Comparison of ENCODE assay signal across 8 cellular contexts in the genomic region with DNA sequence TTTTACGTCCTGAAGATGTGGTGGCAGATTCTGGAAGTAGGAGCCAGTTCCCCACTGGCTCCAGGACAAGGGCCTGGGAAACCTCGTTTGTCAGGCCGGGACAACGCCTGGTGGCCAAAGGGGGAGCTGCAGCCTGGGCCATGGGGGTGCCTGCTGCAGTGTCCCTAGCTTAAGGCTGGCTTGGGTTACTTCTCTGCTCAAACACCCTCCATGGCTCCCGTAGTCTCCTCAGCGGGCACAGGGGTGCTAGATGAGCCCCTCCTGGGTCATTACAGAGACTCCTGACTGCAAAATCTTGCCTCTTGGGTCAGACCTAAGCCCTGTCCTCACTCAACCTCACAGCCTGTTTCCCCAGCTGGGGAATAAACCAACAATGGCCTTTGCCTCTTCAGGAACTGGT. TPM values are rescaled to one million over a fixed set of nuclear protein-coding genes. Genes with fewer than 3 reads are reported as not detected.
DNase-seq lines count a peak whose midpoint lies in the region; ATAC-seq, FAIRE-seq and TF ChIP-seq lines count a peak whose summit lies in the region.

No MANE protein-coding gene starts in this region.

- no TSS peak for BruUV-seq in GM12878 (replicated peaks; lab: Mats Ljungman, UMichigan)

- no peak overlapping the region for H2AFZ ChIP-seq in GM12878 (ENCODE audit: control insufficient read depth, low read depth, low read length)

- RAD21 ChIA-PET in GM12878 (lab: Charles Lee; ENCODE audit: unreplicated experiment), result interaction anchor here (1.2 to 3.1 kb wide), 2 partner anchors 20 to 91 kb away, joined by 4 to 18 read pairs; no protein-coding TSS in a partner anchor

- WGBS in GM12878 (ENCODE audit: insufficient coverage, insufficient replicate concordance, low lambda C conversion rate, missing lambda C conversion rate), result 21% methylated on average over 6 of the region's 6 CpGs

- no peaks in the 10 kb centered on the region for H3K79me2 ChIP-seq in GM12878 (ENCODE audit: control insufficient read depth, insufficient read depth, low read length)

- no peak overlapping the region for H3K9ac ChIP-seq in GM12878 (ENCODE audit: control insufficient read depth, insufficient read depth, low read length)

- TF ChIP-seq CTCF in GM12878 (IDR thresholded peaks at IDR 0.05 in 2 of 3, conservative IDR thresholded peaks at IDR 0.05 in 1 of 3; ENCODE audit: control insufficient read depth in 2 of 3, extremely low read depth in 1 of 3, insufficient read depth in 1 of 3, low read depth in 3 of 3, low read length in 3 of 3), result peak; percentile 49 to 83 (median 56)

- TF ChIP-seq EP300 in GM12878 (IDR thresholded peaks at IDR 0.05; ENCODE audit: borderline replicate concordance in 1 of 2, control insufficient read depth in 1 of 2, low read depth in 2 of 2, low read length in 2 of 2), result no peak

- TF ChIP-seq POLR2A in GM12878 (IDR thresholded peaks at IDR 0.05; ENCODE audit: low read depth, low read length), result no peak

- peak; percentile 75 for ATAC-seq in GM12878
- ATAC-seq in naive thymus-derived CD4-positive, alpha-beta T cell, result peak; percentile 48

- no peaks in the 10 kb centered on the region for H4K20me1 ChIP-seq in GM12878 (ENCODE audit: control insufficient read depth, insufficient read depth)

- no peaks in the 10 kb centered on the region for H3K27me3 ChIP-seq in GM12878 (replicated peaks in 1 of 2; ENCODE audit: control insufficient read depth in 2 of 2, insufficient read depth in 2 of 2, low read length in 1 of 2)
- no peaks in the 10 kb centered on the region for H3K27me3 ChIP-seq in naive thymus-derived CD4-positive, alpha-beta T cell (ENCODE audit: control insufficient read depth in 2 of 2, insufficient read depth in 2 of 2, low read length in 2 of 2)

- H3K4me1 Mint-ChIP-seq in naive thymus-derived CD4-positive, alpha-beta T cell, result peaks cover 0 to 8% (median 3%) of the 10 kb centered on the region in 7 donors
- no peaks in the 10 kb centered on the region for H3K4me1 Mint-ChIP-seq in activated T-helper 1 cell treated with anti-CD3 and anti-CD28 coated beads, Interleukin-12 subunit alpha, Interleukin-12 subunit beta, Interleukin-2, Interleukin-4 antibody, amounts not matched to agents 30 ng/mL and 10 ng/mL and 1 ng/mL, durations not matched to agents 14 hours and 24 hours and 36 hours (ENCODE audit: low read depth)

- peaks cover 0 to 1% (median 0%) of the 10 kb centered on the region in 5 donors for H3K36me3 Mint-ChIP-seq in naive thymus-derived CD4-positive, alpha-beta T cell
- H3K36me3 Mint-ChIP-seq in activated T-helper 1 cell treated with anti-CD3 and anti-CD28 coated beads, Interleukin-12 subunit alpha, Interleukin-12 subunit beta, Interleukin-2, Interleukin-4 antibody, amounts not matched to agents 30 ng/mL and 10 ng/mL and 1 ng/mL, durations not matched to agents 14 hours and 24 hours and 36 hours (ENCODE audit: low read depth), result no peaks in the 10 kb centered on the region

- no peaks in the 10 kb centered on the region for H3K27me3 Mint-ChIP-seq in naive thymus-derived CD4-positive, alpha-beta T cell
- no peaks in the 10 kb centered on the region for H3K27me3 Mint-ChIP-seq in activated T-helper 1 cell treated with anti-CD3 and anti-CD28 coated beads, Interleukin-12 subunit alpha, Interleukin-12 subunit beta, Interleukin-2, Interleukin-4 antibody, amounts not matched to agents 30 ng/mL and 10 ng/mL and 1 ng/mL, durations not matched to agents 14 hours and 24 hours and 36 hours (ENCODE audit: insufficient read depth)

- H3K36me3 ChIP-seq in GM12878 (ENCODE audit: control insufficient read depth in 2 of 2, insufficient read depth in 2 of 2, low read length in 1 of 2), result no peaks in the 10 kb centered on the region
- H3K36me3 ChIP-seq in naive thymus-derived CD4-positive, alpha-beta T cell (ENCODE audit: control insufficient read depth in 2 of 3, insufficient read depth in 3 of 3, low read length in 3 of 3), result no peaks in the 10 kb centered on the region

- in situ Hi-C loops in GM12878 (cut with MboI), result no loop called here
- in situ Hi-C loops in KBM-7 (cut with MboI; ENCODE audit: low pct_unique_long_range_greater_than_20kb, low sequenced_read_pairs), result no loop called here

- POLR2A ChIA-PET in GM12878 (lab: Charles Lee), result interaction anchor here (1.1 kb wide), 1 partner anchor 9 kb away, joined by 3 read pairs; no protein-coding TSS in a partner anchor
- POLR2A ChIA-PET in naive thymus-derived CD4-positive, alpha-beta T cell (lab: Charles Lee), result interaction anchor here (1.7 to 1.9 kb wide), 2 partner anchors 46 to 74 kb away, joined by 4 to 5 read pairs; no protein-coding TSS in a partner anchor

- H3K4me3 Mint-ChIP-seq in naive thymus-derived CD4-positive, alpha-beta T cell, result no peak overlapping the region
- H3K4me3 Mint-ChIP-seq in activated T-helper 1 cell treated with anti-CD3 and anti-CD28 coated beads, Interleukin-12 subunit alpha, Interleukin-12 subunit beta, Interleukin-2, Interleukin-4 antibody, amounts not matched to agents 30 ng/mL and 10 ng/mL and 1 ng/mL, durations not matched to agents 14 hours and 24 hours and 36 hours, result no peak overlapping the region

- intact Hi-C loops in GM12878 (cut with micrococcal nuclease; ENCODE audit: unreplicated experiment), result no loop called here
- intact Hi-C loops in naive thymus-derived CD4-positive, alpha-beta T cell (cut with micrococcal nuclease), result loop anchor here in 1 of 2 donors (5.0 kb wide), 1 partner anchor 44 kb away; no protein-coding TSS in a partner anchor
- intact Hi-C loops in activated T-helper 1 cell treated with anti-CD3 and anti-CD28 coated beads, Interleukin-12 subunit alpha, Interleukin-12 subunit beta, Interleukin-2, Interleukin-4 antibody, amounts not matched to agents 30 ng/mL and 10 ng/mL and 1 ng/mL, durations not matched to agents 14 hours and 24 hours and 36 hours (cut with micrococcal nuclease), result no loop called here

- no peak for FAIRE-seq in GM12878 (lab: Jason Lieb, UNC)

- SMC1A ChIA-PET in GM12878 (lab: Charles Lee; ENCODE audit: uncharacterized antibody, unreplicated experiment), result no interaction called here

- CTCF ChIA-PET in GM12878 (lab: Yijun Ruan, JAX), result interaction anchor here (0.9 to 7.2 kb wide), 11 partner anchors 14 to 109 kb away, joined by 3 to 50 read pairs (median 5); no protein-coding TSS in a partner anchor
- CTCF ChIA-PET in naive thymus-derived CD4-positive, alpha-beta T cell (lab: Charles Lee), result interaction anchor here (0.8 to 4.0 kb wide), 5 partner anchors 21 to 92 kb away, joined by 3 to 24 read pairs (median 5); no protein-coding TSS in a partner anchor

- H3K9me3 Mint-ChIP-seq in naive thymus-derived CD4-positive, alpha-beta T cell, result no peaks in the 10 kb centered on the region
- H3K9me3 Mint-ChIP-seq in activated T-helper 1 cell treated with anti-CD3 and anti-CD28 coated beads, Interleukin-12 subunit alpha, Interleukin-12 subunit beta, Interleukin-2, Interleukin-4 antibody, amounts not matched to agents 30 ng/mL and 10 ng/mL and 1 ng/mL, durations not matched to agents 14 hours and 24 hours and 36 hours, result peaks cover 3% of the 10 kb centered on the region

- no peak overlapping the region for H3K27ac ChIP-seq in GM12878 (ENCODE audit: control insufficient read depth, insufficient read depth)
- no peak overlapping the region for H3K27ac ChIP-seq in naive thymus-derived CD4-positive, alpha-beta T cell (ENCODE audit: low read depth, low read length)

- H3K4me3 ChIP-seq in GM12878, result no peak overlapping the region
- H3K4me3 ChIP-seq in naive thymus-derived CD4-positive, alpha-beta T cell (ENCODE audit: low read length), result no peak overlapping the region

- H3K27ac Mint-ChIP-seq in naive thymus-derived CD4-positive, alpha-beta T cell, result no peak overlapping the region
- H3K27ac Mint-ChIP-seq in activated T-helper 1 cell treated with anti-CD3 and anti-CD28 coated beads, Interleukin-12 subunit alpha, Interleukin-12 subunit beta, Interleukin-2, Interleukin-4 antibody, amounts not matched to agents 30 ng/mL and 10 ng/mL and 1 ng/mL, durations not matched to agents 14 hours and 24 hours and 36 hours, result no peak overlapping the region

- DNase-seq in EL, result peak; percentile 39
- DNase-seq in HuH-7.5 (ENCODE audit: low spot score), result peak; percentile 98
- no peak for DNase-seq in GM12878 (ENCODE audit: low read depth, low spot score)
- no peak for DNase-seq in naive thymus-derived CD4-positive, alpha-beta T cell
- no peak for DNase-seq in OCI-M2 (lab: John Stamatoyannopoulos, UW; ENCODE audit: unreplicated experiment)
- no peak for DNase-seq in KBM-7
- DNase-seq in cerebellar nuclear complex (lab: John Stamatoyannopoulos, UW), result no peak
- DNase-seq in activated T-helper 1 cell treated with anti-CD3 and anti-CD28 coated beads, Interleukin-12 subunit alpha, Interleukin-12 subunit beta, Interleukin-2, Interleukin-4 antibody, amounts not matched to agents 30 ng/mL and 10 ng/mL and 1 ng/mL, durations not matched to agents 14 hours and 24 hours and 36 hours (ENCODE audit: low spot score), result no peak

- peak; percentile 31; the same call in 1 of the 2 replicates for TF ChIP-seq RAD21 in GM12878 (IDR thresholded peaks at IDR 0.05; ENCODE audit: insufficient read depth, low read depth, low read length)

- no peaks in the 10 kb centered on the region for H3K9me3 ChIP-seq in GM12878 (replicated peaks; ENCODE audit: control insufficient read depth, insufficient read depth, low read length)
- no peaks in the 10 kb centered on the region for H3K9me3 ChIP-seq in naive thymus-derived CD4-positive, alpha-beta T cell (ENCODE audit: control insufficient read depth in 2 of 3, low read length in 3 of 3)

- no peak overlapping the region for H3K4me2 ChIP-seq in GM12878 (ENCODE audit: control insufficient read depth, insufficient read depth)

- H3K4me1 ChIP-seq in GM12878 (ENCODE audit: control insufficient read depth, insufficient read depth, low read length), result no peaks in the 10 kb centered on the region
- no peaks in the 10 kb centered on the region for H3K4me1 ChIP-seq in naive thymus-derived CD4-positive, alpha-beta T cell (ENCODE audit: control insufficient read depth in 2 of 2, insufficient read depth in 2 of 2, low read length in 2 of 2)

RNA-seq across cellular contexts. Expression of gene CILP2, which starts 14.7 kb away (rescaled TPM):
- total RNA-seq in GM12878 (2013; cell fraction: nucleolus; rRNA removed), result 0.34 and 0.77 TPM in 2 replicates
- total RNA-seq in GM12878 (2014; rRNA removed), result 0.06 TPM in 1 of 2 replicates, not detected in the other
- not detected in 2 replicates for total RNA-seq in GM12878 (2014; rRNA removed; fragmentation: Illumina TruSeq; extraction: Trizol)
- total RNA-seq in GM12878 (2021), result 0.05 TPM in 1 of 2 replicates, not detected in the other
- polyA plus RNA-seq in GM12878 (2011; ENCODE audit: low read depth), result not detected
- not detected in 2 replicates for polyA plus RNA-seq in GM12878 (2011; rRNA removed)
- polyA plus RNA-seq in GM12878 (2011; cell fraction: cytosol; rRNA removed), result 0.05 TPM in 1 of 2 replicates, not detected in the other
- polyA plus RNA-seq in GM12878 (2011; cell fraction: nucleus; rRNA removed), result 0.12 and 0.16 TPM in 2 replicates
- polyA plus RNA-seq in GM12878 (2012), result 0.11 and 0.12 TPM in 2 replicates
- not detected in 2 replicates for polyA plus RNA-seq in GM12878 (2014; fragmentation: Illumina TruSeq; extraction: Trizol)
- polyA plus RNA-seq in GM12878 (2014; fragmentation: Nextera tagmentation; extraction: Ambion mirVana), result not detected
- polyA plus RNA-seq in GM12878 (2014; rRNA removed), result 0.08 TPM in 1 of 2 replicates, not detected in the other
- polyA plus RNA-seq in GM12878 (2016; fragmentation: Nextera tagmentation; extraction: Ambion mirVana), result under 1 TPM in 1 of 2 experiments, not detected in 1; 0.05 TPM
- not detected in 2 replicates for polyA minus RNA-seq in GM12878 (2011; rRNA and poly(A)+ RNA removed)
- not detected in 2 replicates for polyA minus RNA-seq in GM12878 (2011; cell fraction: cytosol; rRNA and poly(A)+ RNA removed)
- not detected in 2 replicates for polyA minus RNA-seq in GM12878 (2011; cell fraction: nucleus; rRNA and poly(A)+ RNA removed)
- total RNA-seq in naive thymus-derived CD4-positive, alpha-beta T cell, result under 1 TPM in 4 of 5 experiments, not detected in 1; 0.32 to 0.53 (median 0.49) TPM
- polyA plus RNA-seq in naive thymus-derived CD4-positive, alpha-beta T cell, result under 1 TPM; 0.27 to 0.69 TPM
- total RNA-seq in activated T-helper 1 cell treated with anti-CD3 and anti-CD28 coated beads, Interleukin-12 subunit alpha, Interleukin-12 subunit beta, Interleukin-2, Interleukin-4 antibody, amounts not matched to agents 30 ng/mL and 10 ng/mL and 1 ng/mL, durations not matched to agents 14 hours and 24 hours and 36 hours, result 0.26 and 0.29 TPM in 2 replicates

RNA-seq across cellular contexts. Expression of gene YJEFN3, which starts 24.1 kb away (rescaled TPM):
- 6.9 and 7.3 TPM in 2 replicates for total RNA-seq in GM12878 (2013; cell fraction: nucleolus; rRNA removed)
- total RNA-seq in GM12878 (2014; rRNA removed) (0.96 and 0.98 TPM in 2 replicates), GM12878 (2014; rRNA removed; fragmentation: Illumina TruSeq; extraction: Trizol) (1.2 and 1.4 TPM in 2 replicates), GM12878 (2021) (5.6 and 5.9 TPM in 2 replicates)
- 1.0 TPM for polyA plus RNA-seq in GM12878 (2011; ENCODE audit: low read depth)
- polyA plus RNA-seq in GM12878 (2011; rRNA removed) (2.4 and 2.6 TPM in 2 replicates), GM12878 (2014; fragmentation: Illumina TruSeq; extraction: Trizol) (4.6 and 5.2 TPM in 2 replicates), GM12878 (2014; fragmentation: Nextera tagmentation; extraction: Ambion mirVana) (under 1 TPM; 0.05 to 0.08 TPM), GM12878 (2014; rRNA removed) (5.5 and 6.2 TPM in 2 replicates), GM12878 (2016; fragmentation: Nextera tagmentation; extraction: Ambion mirVana) (1 to 10 TPM; 6.3 to 6.9 TPM)
- 1.6 and 4.3 TPM in 2 replicates for polyA plus RNA-seq in GM12878 (2011; cell fraction: cytosol; rRNA removed)
- polyA plus RNA-seq in GM12878 (2011; cell fraction: nucleus; rRNA removed), result 37.2 and 59.5 TPM in 2 replicates
- polyA plus RNA-seq in GM12878 (2012), result 3.6 and 5.1 TPM in 2 replicates
- polyA minus RNA-seq in GM12878 (2011; rRNA and poly(A)+ RNA removed), result 0.95 and 1.4 TPM in 2 replicates
- 1.2 and 1.4 TPM in 2 replicates for polyA minus RNA-seq in GM12878 (2011; cell fraction: cytosol; rRNA and poly(A)+ RNA removed)
- 1.8 and 7.4 TPM in 2 replicates for polyA minus RNA-seq in GM12878 (2011; cell fraction: nucleus; rRNA and poly(A)+ RNA removed)
- 10 to 100 TPM in 3 of 5 experiments, 1 to 10 TPM in 2; 3.3 to 18.2 (median 12.7) TPM for total RNA-seq in naive thymus-derived CD4-positive, alpha-beta T cell
- under 1 TPM in 1 of 2 donors, not detected in 1; 0.68 TPM for polyA plus RNA-seq in naive thymus-derived CD4-positive, alpha-beta T cell
- total RNA-seq in activated T-helper 1 cell treated with anti-CD3 and anti-CD28 coated beads, Interleukin-12 subunit alpha, Interleukin-12 subunit beta, Interleukin-2, Interleukin-4 antibody, amounts not matched to agents 30 ng/mL and 10 ng/mL and 1 ng/mL, durations not matched to agents 14 hours and 24 hours and 36 hours, result 13.6 and 15.0 TPM in 2 replicates

RNA-seq across cellular contexts. Expression of gene NDUFA13, which starts 36.8 kb away (rescaled TPM):
- 144 and 157 TPM in 2 replicates for total RNA-seq in GM12878 (2013; cell fraction: nucleolus; rRNA removed)
- total RNA-seq in GM12878 (2014; rRNA removed) (263 and 284 TPM in 2 replicates), GM12878 (2014; rRNA removed; fragmentation: Illumina TruSeq; extraction: Trizol) (303 and 329 TPM in 2 replicates), GM12878 (2021) (462 and 473 TPM in 2 replicates)
- 1,149 TPM for polyA plus RNA-seq in GM12878 (2011; ENCODE audit: low read depth)
- polyA plus RNA-seq in GM12878 (2011; rRNA removed) (282 and 475 TPM in 2 replicates), GM12878 (2014; fragmentation: Illumina TruSeq; extraction: Trizol) (53.4 and 224 TPM in 2 replicates), GM12878 (2014; fragmentation: Nextera tagmentation; extraction: Ambion mirVana) (100 to 1,000 TPM; 232 to 449 TPM), GM12878 (2014; rRNA removed) (528 and 564 TPM in 2 replicates), GM12878 (2016; fragmentation: Nextera tagmentation; extraction: Ambion mirVana) (100 to 1,000 TPM; 566 to 586 TPM)
- polyA plus RNA-seq in GM12878 (2011; cell fraction: cytosol; rRNA removed), result 834 and 1,057 TPM in 2 replicates
- 373 and 417 TPM in 2 replicates for polyA plus RNA-seq in GM12878 (2011; cell fraction: nucleus; rRNA removed)
- 244 and 350 TPM in 2 replicates for polyA plus RNA-seq in GM12878 (2012)
- polyA minus RNA-seq in GM12878 (2011; rRNA and poly(A)+ RNA removed), result 117 and 160 TPM in 2 replicates
- 69.2 and 95.4 TPM in 2 replicates for polyA minus RNA-seq in GM12878 (2011; cell fraction: cytosol; rRNA and poly(A)+ RNA removed)
- 44.1 and 69.0 TPM in 2 replicates for polyA minus RNA-seq in GM12878 (2011; cell fraction: nucleus; rRNA and poly(A)+ RNA removed)
- total RNA-seq in naive thymus-derived CD4-positive, alpha-beta T cell, result 100 to 1,000 TPM; 172 to 362 (median 176) TPM
- polyA plus RNA-seq in naive thymus-derived CD4-positive, alpha-beta T cell, result 100 to 1,000 TPM; 363 to 380 TPM
- total RNA-seq in activated T-helper 1 cell treated with anti-CD3 and anti-CD28 coated beads, Interleukin-12 subunit alpha, Interleukin-12 subunit beta, Interleukin-2, Interleukin-4 antibody, amounts not matched to agents 30 ng/mL and 10 ng/mL and 1 ng/mL, durations not matched to agents 14 hours and 24 hours and 36 hours, result 408 and 410 TPM in 2 replicates

RNA-seq across cellular contexts. Expression of gene TSSK6, which starts 37.5 kb away (rescaled TPM):
- 10.2 and 12.0 TPM in 2 replicates for total RNA-seq in GM12878 (2013; cell fraction: nucleolus; rRNA removed)
- total RNA-seq in GM12878 (2014; rRNA removed) (0.82 and 1.6 TPM in 2 replicates), GM12878 (2014; rRNA removed; fragmentation: Illumina TruSeq; extraction: Trizol) (0.49 and 0.55 TPM in 2 replicates), GM12878 (2021) (2.3 and 2.9 TPM in 2 replicates)
- polyA plus RNA-seq in GM12878 (2011; ENCODE audit: low read depth), result 0.58 TPM
- polyA plus RNA-seq in GM12878 (2011; rRNA removed) (0.76 and 1.5 TPM in 2 replicates), GM12878 (2014; fragmentation: Illumina TruSeq; extraction: Trizol) (0.06 TPM in 1 of 2 replicates, not detected in the other), GM12878 (2014; fragmentation: Nextera tagmentation; extraction: Ambion mirVana) (not detected), GM12878 (2014; rRNA removed) (3.6 and 3.7 TPM in 2 replicates), GM12878 (2016; fragmentation: Nextera tagmentation; extraction: Ambion mirVana) (under 1 TPM; 0.38 to 0.47 TPM)
- polyA plus RNA-seq in GM12878 (2011; cell fraction: cytosol; rRNA removed), result 3.1 and 4.8 TPM in 2 replicates
- polyA plus RNA-seq in GM12878 (2011; cell fraction: nucleus; rRNA removed), result 12.7 and 13.5 TPM in 2 replicates
- 1.7 and 2.8 TPM in 2 replicates for polyA plus RNA-seq in GM12878 (2012)
- 1.7 and 5.9 TPM in 2 replicates for polyA minus RNA-seq in GM12878 (2011; rRNA and poly(A)+ RNA removed)
- polyA minus RNA-seq in GM12878 (2011; cell fraction: cytosol; rRNA and poly(A)+ RNA removed), result 2.1 and 3.7 TPM in 2 replicates
- 13.4 and 18.7 TPM in 2 replicates for polyA minus RNA-seq in GM12878 (2011; cell fraction: nucleus; rRNA and poly(A)+ RNA removed)
- total RNA-seq in naive thymus-derived CD4-positive, alpha-beta T cell, result 10 to 100 TPM in 1 of 5 experiments, 1 to 10 TPM in 4; 3.3 to 11.3 (median 5.2) TPM
- polyA plus RNA-seq in naive thymus-derived CD4-positive, alpha-beta T cell, result 1 to 10 TPM; 1.4 to 4.2 TPM
- total RNA-seq in activated T-helper 1 cell treated with anti-CD3 and anti-CD28 coated beads, Interleukin-12 subunit alpha, Interleukin-12 subunit beta, Interleukin-2, Interleukin-4 antibody, amounts not matched to agents 30 ng/mL and 10 ng/mL and 1 ng/mL, durations not matched to agents 14 hours and 24 hours and 36 hours, result 3.0 and 4.1 TPM in 2 replicates

Comparison
In these comparisons a context has a peak if more than half of its experiments do, and no peak if none do; other contexts are left out.
1. DNase-seq: peak in EL (single experiment) and HuH-7.5 (single experiment); none in GM12878 (single experiment), naive thymus-derived CD4-positive, alpha-beta T cell (0 of 9), OCI-M2 (single experiment), KBM-7 (single experiment), cerebellar nuclear complex (0 of 2) and activated T-helper 1 cell treated with anti-CD3 and anti-CD28 coated beads, Interleukin-12 subunit alpha, Interleukin-12 subunit beta, Interleukin-2, Interleukin-4 antibody, amounts not matched to agents 30 ng/mL and 10 ng/mL and 1 ng/mL, durations not matched to agents 14 hours and 24 hours and 36 hours (single experiment).